Comparison of ENCODE assay signal across 11 cellular contexts in the genomic region with DNA sequence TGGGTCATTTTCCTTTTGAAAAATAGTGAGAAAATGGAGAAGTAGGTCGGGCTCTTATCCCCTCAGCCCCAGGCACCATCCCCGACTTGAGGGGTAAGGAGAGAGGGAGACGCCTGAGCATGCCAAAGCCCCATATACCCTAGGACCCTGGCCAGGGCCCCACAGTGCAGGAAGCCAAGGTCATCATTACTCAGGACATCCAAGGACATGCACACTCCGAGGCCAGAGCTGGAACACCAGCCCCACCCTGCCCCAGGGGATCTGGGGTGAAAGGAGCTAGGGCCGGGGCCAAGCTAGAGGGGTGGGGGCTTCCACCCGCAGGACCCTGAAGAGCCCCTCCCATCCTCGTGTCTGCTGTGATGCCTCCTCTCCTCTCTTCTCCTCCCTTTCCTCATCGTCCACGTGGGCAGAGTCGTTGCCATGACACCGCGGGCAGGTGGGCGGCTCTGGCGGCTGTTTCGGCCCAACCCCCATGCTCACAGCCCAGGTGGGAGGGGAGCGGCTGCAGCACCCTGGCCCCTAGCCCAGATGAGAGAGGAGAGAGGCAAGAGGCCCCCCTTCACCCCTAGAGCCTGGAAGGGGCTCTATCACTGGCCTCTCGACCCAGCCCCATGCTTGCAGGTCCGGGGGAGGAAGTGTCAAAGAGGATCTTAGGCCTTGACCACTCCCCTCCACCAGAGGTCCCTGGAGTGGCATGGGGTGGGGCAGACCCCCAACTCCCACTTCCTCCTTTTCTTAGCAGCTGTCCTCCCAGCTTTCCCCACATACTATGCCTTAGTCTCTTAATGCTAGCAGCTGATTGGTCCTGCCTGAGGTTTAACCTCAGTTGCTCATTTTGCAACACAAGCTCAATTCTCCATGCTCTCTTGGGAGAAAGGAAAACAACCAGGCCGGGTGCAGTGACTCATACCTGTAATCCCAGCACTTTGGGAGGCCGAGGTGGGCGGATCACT. TPM values are rescaled to one million over a fixed set of nuclear protein-coding genes. Genes with fewer than 3 reads are reported as not detected.
DNase-seq lines count a peak whose midpoint lies in the region; ATAC-seq, FAIRE-seq and TF ChIP-seq lines count a peak whose summit lies in the region.
"Had no signal": no experiment of that assay in that cellular context is flagged by ENCODE, and none has a peak within 500 bp of the region (broad histone marks: within the 10 kb centered on the region; RNA-seq: fewer than 3 reads in every experiment).

No MANE protein-coding gene starts in this region.

- peaks cover 9 to 16% (median 15%) of the 10 kb centered on the region in 3 donors for H3K27me3 Mint-ChIP-seq in immature natural killer cell (ENCODE audit: low read depth in 3 of 3)

- POLR2A ChIA-PET in PC-3 (lab: Charles Lee; ENCODE audit: unreplicated experiment) = no interaction called here

- H2AFZ ChIP-seq in PC-3 (ENCODE audit: low read length) = no peak overlapping the region

- H3K4me2 ChIP-seq in PC-3 (ENCODE audit: low read length) = no peak overlapping the region

- no TSS peak for BruUV-seq in PC-3 (replicated peaks; lab: Mats Ljungman, UMichigan)

- H3K27ac ChIP-seq in dorsolateral prefrontal cortex = peak overlapping the region in 52 of 59 donors; percentile 33 to 88 (median 68)
- no peak overlapping the region for H3K27ac ChIP-seq in PC-3 (ENCODE audit: low read length)
- H3K27ac ChIP-seq: epithelial cell of prostate had no signal

- intact Hi-C loops in dorsolateral prefrontal cortex (cut with DNase I) = no loop called here
- intact Hi-C loops in PC-3 (cut with micrococcal nuclease) = no loop called here

- FAIRE-seq in frontal cortex (lab: Jason Lieb, UNC) = no peak

- no peak overlapping the region for H3K9ac ChIP-seq in PC-3 (ENCODE audit: low read length)

- no peaks in the 10 kb centered on the region for H4K20me1 ChIP-seq in PC-3 (ENCODE audit: low read length)

- DNase-seq in NCI-H1417 (lab: John Stamatoyannopoulos, UW) = peak in 2 of 3 experiments; percentile 58 to 77
- no peak for DNase-seq in NCI-H1417 treated with DMSO at 0.1 percent for 48 hours (lab: John Stamatoyannopoulos, UW)
- peak; percentile 83 for DNase-seq in NCI-H1092 treated with DMSO at 0.1 percent for 48 hours (lab: John Stamatoyannopoulos, UW)
- DNase-seq in dorsolateral prefrontal cortex = peak in 6 of 10 donors; percentile 68 to 87 (median 77)
- DNase-seq in pons (ENCODE audit: low spot score) = peak; percentile 9
- DNase-seq in PC-3 = no peak
- no peak for DNase-seq in immature natural killer cell
- DNase-seq in frontal cortex (ENCODE audit: low spot score in 2 of 2) = no peak
- DNase-seq: 8988T had no signal

- TF ChIP-seq CTCF in dorsolateral prefrontal cortex (IDR thresholded peaks at IDR 0.05 in 54 of 56, conservative IDR thresholded peaks at IDR 0.05 in 2 of 56; ENCODE audit: low read depth in 1 of 56, partially characterized antibody in 56 of 56) = no peak
- no peak for TF ChIP-seq CTCF in PC-3 (conservative IDR thresholded peaks at IDR 0.05; ENCODE audit: low read depth, low read length)

- H3K27me3 ChIP-seq in dorsolateral prefrontal cortex = peaks cover 0 to 32% (median 0%) of the 10 kb centered on the region in 45 donors
- peaks cover 35% of the 10 kb centered on the region for H3K27me3 ChIP-seq in PC-3 (ENCODE audit: low read length)

- H3K4me1 ChIP-seq in PC-3 (ENCODE audit: insufficient read depth, low read length) = no peaks in the 10 kb centered on the region

- H3K9me3 Mint-ChIP-seq in immature natural killer cell = no peaks in the 10 kb centered on the region

- H3K27ac Mint-ChIP-seq in immature natural killer cell = no peak overlapping the region
- H3K27ac Mint-ChIP-seq: naive thymus-derived CD8-positive, alpha-beta T cell had no signal

- peak overlapping the region in 16 of 59 donors; percentile 4 to 46 (median 24) for H3K4me3 ChIP-seq in dorsolateral prefrontal cortex
- no peak overlapping the region for H3K4me3 ChIP-seq in PC-3 (ENCODE audit: low read length)

- peak overlapping the region in 1 of 5 donors; percentile 14 for H3K4me3 Mint-ChIP-seq in immature natural killer cell

- H3K79me2 ChIP-seq in PC-3 (ENCODE audit: low read length) = no peaks in the 10 kb centered on the region

- H3K9me2 ChIP-seq in PC-3 (replicated peaks; ENCODE audit: low read length) = no peaks in the 10 kb centered on the region

- peaks cover 0 to 4% (median 0%) of the 10 kb centered on the region in 3 donors for H3K36me3 Mint-ChIP-seq in immature natural killer cell
- H3K36me3 Mint-ChIP-seq: naive thymus-derived CD8-positive, alpha-beta T cell had no signal

- no peak for ATAC-seq in PC-3
- ATAC-seq: naive thymus-derived CD8-positive, alpha-beta T cell had no signal

- CTCF ChIA-PET in PC-3 (lab: Charles Lee) = no interaction called here

- no peaks in the 10 kb centered on the region for H3K9me3 ChIP-seq in PC-3 (ENCODE audit: low read length)

- no peaks in the 10 kb centered on the region for H3K36me3 ChIP-seq in PC-3 (ENCODE audit: low read depth, low read length)

- no peaks in the 10 kb centered on the region for H3F3A ChIP-seq in PC-3 (ENCODE audit: low read length, unreplicated experiment)

- peaks cover 0 to 3% of the 10 kb centered on the region in 2 donors for H3K4me1 Mint-ChIP-seq in immature natural killer cell

RNA-seq across cellular contexts. Expression of gene DLGAP3, which starts 10.6 kb away (rescaled TPM):
- total RNA-seq in dorsolateral prefrontal cortex (100 to 1,000 TPM in 107 of 120 experiments, 10 to 100 TPM in 13; 30.3 to 213 (median 129) TPM), PC-3 (2014; rRNA removed) (not detected in 2 replicates), frontal cortex (3.3 TPM)
- under 1 TPM in 1 of 3 donors, not detected in 2; 0.10 TPM for polyA plus RNA-seq in immature natural killer cell

RNA-seq across cellular contexts. Expression of gene SMIM12, which starts 59.3 kb away (rescaled TPM):
- total RNA-seq in dorsolateral prefrontal cortex (10 to 100 TPM; 28.2 to 65.2 (median 48.3) TPM), PC-3 (2014; rRNA removed) (47.2 and 53.0 TPM in 2 replicates), frontal cortex (7.7 TPM)
- 100 to 1,000 TPM in 2 of 3 donors, 10 to 100 TPM in 1; 96.5 to 169 (median 114) TPM for polyA plus RNA-seq in immature natural killer cell

Comparison
In these comparisons a context has a peak if more than half of its experiments do, and no peak if none do; other contexts are left out.
1. DNase-seq: peak in NCI-H1417 (2 of 3), NCI-H1092 treated with DMSO at 0.1 percent for 48 hours (single experiment), dorsolateral prefrontal cortex (6 of 10) and pons (single experiment); none in NCI-H1417 treated with DMSO at 0.1 percent for 48 hours (single experiment), PC-3 (single experiment), immature natural killer cell (0 of 3) and frontal cortex (0 of 2).